1 cellular context compared by ENCODE assay signal in genomic region chr11:8682219-8683114, GRCh38.
TF ChIP-seq lines count a peak whose summit lies in the region.

Gene RPL27A (plus strand): TSS chr11:8682792. CDS start chr11:8682814, 22 bp downstream.
Gene TRIM66 (minus strand): TSS chr11:8682665. CDS start chr11:8672274, 10,391 bp downstream.

TF ChIP-seq in HepG2, 621 proteins besides CTCF, POLR2A, EP300 and RAD21 (continued from another document and continues in another):
- TF ChIP-seq, protein P1, sequence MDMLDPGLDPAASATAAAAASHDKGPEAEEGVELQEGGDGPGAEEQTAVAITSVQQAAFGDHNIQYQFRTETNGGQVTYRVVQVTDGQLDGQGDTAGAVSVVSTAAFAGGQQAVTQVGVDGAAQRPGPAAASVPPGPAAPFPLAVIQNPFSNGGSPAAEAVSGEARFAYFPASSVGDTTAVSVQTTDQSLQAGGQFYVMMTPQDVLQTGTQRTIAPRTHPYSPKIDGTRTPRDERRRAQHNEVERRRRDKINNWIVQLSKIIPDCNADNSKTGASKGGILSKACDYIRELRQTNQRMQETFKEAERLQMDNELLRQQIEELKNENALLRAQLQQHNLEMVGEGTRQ (IDR thresholded peaks at IDR 0.05; ENCODE audit: low read depth, low read length): no peak
- TF ChIP-seq, protein P1 (CRISPR knock-in tag; IDR thresholded peaks at IDR 0.05; ENCODE audit: borderline replicate concordance): peak; percentile 68; the same call in 1 of the 2 replicates
- TF ChIP-seq RARG (CRISPR knock-in tag; IDR thresholded peaks at IDR 0.05; ENCODE audit: low read depth) (peak; percentile 72), PHF21A (CRISPR knock-in tag; IDR thresholded peaks at IDR 0.05) (peak; percentile 75; the same call in 1 of the 2 replicates), ZNF605 (CRISPR knock-in tag; IDR thresholded peaks at IDR 0.05) (no peak), ZEB1 (IDR thresholded peaks at IDR 0.05; ENCODE audit: insufficient replicate concordance, low read depth) (no peak), NPAS2 (CRISPR knock-in tag; IDR thresholded peaks at IDR 0.05; ENCODE audit: borderline replicate concordance) (no peak), NONO (IDR thresholded peaks at IDR 0.05) (no peak), NONO (CRISPR knock-in tag; conservative IDR thresholded peaks at IDR 0.05) (peak; percentile 79), ZNF800 (CRISPR knock-in tag; IDR thresholded peaks at IDR 0.05) (0 out of 2 replicates have a peak, but pooled peaks have one; percentile 19), PTBP1 (IDR thresholded peaks at IDR 0.05; ENCODE audit: low read depth, low read length, poor library complexity, severe bottlenecking) (no peak), ZNF788 (CRISPR knock-in tag; IDR thresholded peaks at IDR 0.05; ENCODE audit: borderline replicate concordance) (peak; percentile 79; the same call in 1 of the 2 replicates), RBM39 (IDR thresholded peaks at IDR 0.05; ENCODE audit: low read depth, low read length, poor library complexity, severe bottlenecking) (peak; percentile 93), POLR2G (IDR thresholded peaks at IDR 0.05; ENCODE audit: low read depth, low read length) (peak; percentile 99), SIX4 (CRISPR knock-in tag; IDR thresholded peaks at IDR 0.05) (no peak; the same call in 1 of the 2 replicates), ZNF616 (CRISPR knock-in tag; IDR thresholded peaks at IDR 0.05; ENCODE audit: low read depth) (no peak; the same call in 1 of the 2 replicates), HNRNPH1 (optimal IDR thresholded peaks at IDR 0.05; ENCODE audit: low read depth, low read length) (no peak), ZNF850 (CRISPR knock-in tag; conservative IDR thresholded peaks at IDR 0.05) (no peak), RNF2 (conservative IDR thresholded peaks at IDR 0.05; ENCODE audit: low read depth) (no peak), PATZ1 (CRISPR knock-in tag; IDR thresholded peaks at IDR 0.05) (peak; percentile 28), ZNF777 (CRISPR knock-in tag; IDR thresholded peaks at IDR 0.05) (no peak), ZNF496 (CRISPR knock-in tag; IDR thresholded peaks at IDR 0.05; ENCODE audit: insufficient replicate concordance) (no peak), SAP130 (CRISPR knock-in tag; IDR thresholded peaks at IDR 0.05; ENCODE audit: low read depth) (peak; percentile 87), HMG20B (CRISPR knock-in tag; conservative IDR thresholded peaks at IDR 0.05) (no peak), PCBP1 (IDR thresholded peaks at IDR 0.05; ENCODE audit: borderline replicate concordance, low read depth, low read length) (0 out of 2 replicates have a peak, but pooled peaks have one; percentile 46), ZNF33B (CRISPR knock-in tag; IDR thresholded peaks at IDR 0.05) (no peak; the same call in 1 of the 2 replicates), ZNF142 (CRISPR knock-in tag; IDR thresholded peaks at IDR 0.05) (peak; percentile 49; the same call in 1 of the 2 replicates), KMT2B (CRISPR knock-in tag; IDR thresholded peaks at IDR 0.05) (peak; percentile 80), ZNF878 (CRISPR knock-in tag; IDR thresholded peaks at IDR 0.05) (peak; percentile 83; the same call in 1 of the 2 replicates), ZNF367 (CRISPR knock-in tag; IDR thresholded peaks at IDR 0.05; ENCODE audit: borderline replicate concordance) (no peak), MIER3 (CRISPR knock-in tag; IDR thresholded peaks at IDR 0.05; ENCODE audit: borderline replicate concordance) (no peak; the same call in 1 of the 2 replicates), ZNF484 (CRISPR knock-in tag; IDR thresholded peaks at IDR 0.05; ENCODE audit: borderline replicate concordance, low read depth) (0 out of 2 replicates have a peak, but pooled peaks have one; percentile 76), ZBTB34 (CRISPR knock-in tag; IDR thresholded peaks at IDR 0.05) (no peak), CEBPB (IDR thresholded peaks at IDR 0.05; ENCODE audit: borderline replicate concordance, low read depth, low read length) (no peak), SIX1 (CRISPR knock-in tag; IDR thresholded peaks at IDR 0.05; ENCODE audit: borderline replicate concordance) (no peak)
- TF ChIP-seq, protein P2, sequence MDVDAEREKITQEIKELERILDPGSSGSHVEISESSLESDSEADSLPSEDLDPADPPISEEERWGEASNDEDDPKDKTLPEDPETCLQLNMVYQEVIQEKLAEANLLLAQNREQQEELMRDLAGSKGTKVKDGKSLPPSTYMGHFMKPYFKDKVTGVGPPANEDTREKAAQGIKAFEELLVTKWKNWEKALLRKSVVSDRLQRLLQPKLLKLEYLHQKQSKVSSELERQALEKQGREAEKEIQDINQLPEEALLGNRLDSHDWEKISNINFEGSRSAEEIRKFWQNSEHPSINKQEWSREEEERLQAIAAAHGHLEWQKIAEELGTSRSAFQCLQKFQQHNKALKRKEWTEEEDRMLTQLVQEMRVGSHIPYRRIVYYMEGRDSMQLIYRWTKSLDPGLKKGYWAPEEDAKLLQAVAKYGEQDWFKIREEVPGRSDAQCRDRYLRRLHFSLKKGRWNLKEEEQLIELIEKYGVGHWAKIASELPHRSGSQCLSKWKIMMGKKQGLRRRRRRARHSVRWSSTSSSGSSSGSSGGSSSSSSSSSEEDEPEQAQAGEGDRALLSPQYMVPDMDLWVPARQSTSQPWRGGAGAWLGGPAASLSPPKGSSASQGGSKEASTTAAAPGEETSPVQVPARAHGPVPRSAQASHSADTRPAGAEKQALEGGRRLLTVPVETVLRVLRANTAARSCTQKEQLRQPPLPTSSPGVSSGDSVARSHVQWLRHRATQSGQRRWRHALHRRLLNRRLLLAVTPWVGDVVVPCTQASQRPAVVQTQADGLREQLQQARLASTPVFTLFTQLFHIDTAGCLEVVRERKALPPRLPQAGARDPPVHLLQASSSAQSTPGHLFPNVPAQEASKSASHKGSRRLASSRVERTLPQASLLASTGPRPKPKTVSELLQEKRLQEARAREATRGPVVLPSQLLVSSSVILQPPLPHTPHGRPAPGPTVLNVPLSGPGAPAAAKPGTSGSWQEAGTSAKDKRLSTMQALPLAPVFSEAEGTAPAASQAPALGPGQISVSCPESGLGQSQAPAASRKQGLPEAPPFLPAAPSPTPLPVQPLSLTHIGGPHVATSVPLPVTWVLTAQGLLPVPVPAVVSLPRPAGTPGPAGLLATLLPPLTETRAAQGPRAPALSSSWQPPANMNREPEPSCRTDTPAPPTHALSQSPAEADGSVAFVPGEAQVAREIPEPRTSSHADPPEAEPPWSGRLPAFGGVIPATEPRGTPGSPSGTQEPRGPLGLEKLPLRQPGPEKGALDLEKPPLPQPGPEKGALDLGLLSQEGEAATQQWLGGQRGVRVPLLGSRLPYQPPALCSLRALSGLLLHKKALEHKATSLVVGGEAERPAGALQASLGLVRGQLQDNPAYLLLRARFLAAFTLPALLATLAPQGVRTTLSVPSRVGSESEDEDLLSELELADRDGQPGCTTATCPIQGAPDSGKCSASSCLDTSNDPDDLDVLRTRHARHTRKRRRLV (CRISPR knock-in tag; IDR thresholded peaks at IDR 0.05): peak; percentile 64; the same call in 1 of the 2 replicates
- TF ChIP-seq, protein P3, sequence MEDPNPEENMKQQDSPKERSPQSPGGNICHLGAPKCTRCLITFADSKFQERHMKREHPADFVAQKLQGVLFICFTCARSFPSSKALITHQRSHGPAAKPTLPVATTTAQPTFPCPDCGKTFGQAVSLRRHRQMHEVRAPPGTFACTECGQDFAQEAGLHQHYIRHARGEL (CRISPR knock-in tag; IDR thresholded peaks at IDR 0.05): 0 out of 2 replicates have a peak, but pooled peaks have one; percentile 43
- TF ChIP-seq, protein P4, sequence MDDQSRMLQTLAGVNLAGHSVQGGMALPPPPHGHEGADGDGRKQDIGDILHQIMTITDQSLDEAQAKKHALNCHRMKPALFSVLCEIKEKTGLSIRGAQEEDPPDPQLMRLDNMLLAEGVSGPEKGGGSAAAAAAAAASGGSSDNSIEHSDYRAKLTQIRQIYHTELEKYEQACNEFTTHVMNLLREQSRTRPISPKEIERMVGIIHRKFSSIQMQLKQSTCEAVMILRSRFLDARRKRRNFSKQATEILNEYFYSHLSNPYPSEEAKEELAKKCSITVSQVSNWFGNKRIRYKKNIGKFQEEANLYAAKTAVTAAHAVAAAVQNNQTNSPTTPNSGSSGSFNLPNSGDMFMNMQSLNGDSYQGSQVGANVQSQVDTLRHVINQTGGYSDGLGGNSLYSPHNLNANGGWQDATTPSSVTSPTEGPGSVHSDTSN (CRISPR knock-in tag; IDR thresholded peaks at IDR 0.05; ENCODE audit: borderline replicate concordance): no peak
